ENCODE assay signal across 23 cellular contexts in genomic region chr20:52754366-52754765, GRCh38.
"Had no signal": no experiment of that assay in that cellular context is flagged by ENCODE, and none has a peak within 500 bp of the region (broad histone marks: within the 10 kb centered on the region; RNA-seq: fewer than 3 reads in every experiment).

No MANE protein-coding gene starts in this region.

- H3K9ac ChIP-seq: neural progenitor cell, parathyroid adenoma had no signal

- H3K27me3 ChIP-seq: neural progenitor cell, thyroid gland, vagina had no signal

- ATAC-seq: left lobe of liver; mucosa of descending colon; naive thymus-derived CD4-positive, alpha-beta T cell; sciatic nerve; stimulated activated naive CD8-positive, alpha-beta T cell treated with anti-CD3 and anti-CD28 coated beads, Interleukin-15, amount 100 ng/mL, for 72 hours had no signal

- H3K4me3 ChIP-seq: lung, mucosa of descending colon, neural progenitor cell, smooth muscle cell, thyroid gland, vagina had no signal

- H3K4me2 ChIP-seq: neural progenitor cell, smooth muscle cell had no signal

- H3K36me3 ChIP-seq: neural progenitor cell, thyroid gland, vagina had no signal

- H3K79me2 ChIP-seq: parathyroid adenoma had no signal

- DNase-seq: cerebellar nuclear complex; effector CD8-positive, alpha-beta T cell; endodermal cell; erythroblast; head of caudate nucleus; kidney; mucosa of descending colon; naive thymus-derived CD4-positive, alpha-beta T cell; stimulated activated CD4-positive, alpha-beta T cell treated with anti-CD3 and anti-CD28 coated beads, Interleukin-12 subunit alpha, Interleukin-12 subunit beta, amount 100 ng/mL, for 4 hours; stimulated activated CD4-positive, alpha-beta T cell treated with anti-CD3 and anti-CD28 coated beads, Interleukin-1b, Interleukin-23, amount 100 ng/mL, for 48 hours; stimulated activated CD4-positive, alpha-beta T cell treated with anti-CD3 and anti-CD28 coated beads, Interleukin-4, amount 100 ng/mL, for 1 hour; stimulated activated CD8-positive, alpha-beta memory T cell treated with anti-CD3 and anti-CD28 coated beads, Interleukin-4, amount 100 ng/mL, for 48 hours; stimulated activated naive CD4-positive, alpha-beta T cell; stimulated activated naive CD8-positive, alpha-beta T cell treated with anti-CD3 and anti-CD28 coated beads, Interleukin-15, amount 100 ng/mL, for 72 hours; thyroid gland; trophoblast cell had no signal

- H3K9me3 ChIP-seq: mucosa of descending colon, thyroid gland, vagina had no signal

- H3K27ac ChIP-seq: neural progenitor cell, parathyroid adenoma, thyroid gland, vagina had no signal

- H3K4me1 ChIP-seq: neural progenitor cell, parathyroid adenoma, thyroid gland, vagina had no signal

- H2AFZ ChIP-seq: neural progenitor cell, parathyroid adenoma had no signal
